In the genomic region with DNA sequence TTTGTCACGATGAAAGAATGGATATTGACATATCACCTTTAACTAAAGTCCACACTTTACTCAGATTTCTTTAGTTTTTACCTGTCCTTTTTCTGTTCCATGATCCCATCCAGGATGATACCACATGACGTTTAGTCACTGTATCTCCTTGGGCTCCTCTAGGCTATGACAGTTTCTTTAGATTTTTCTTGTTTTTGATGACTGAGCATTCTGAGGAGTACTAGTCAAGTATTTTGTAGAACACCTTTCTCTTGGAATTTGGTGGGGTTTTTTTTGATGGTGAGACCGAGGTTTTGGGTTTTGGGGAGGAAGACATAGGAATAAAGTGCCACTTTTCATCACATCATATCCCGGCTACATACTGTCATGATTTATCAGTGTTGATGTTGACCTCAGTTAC, we compare ENCODE assay signal across 31 cellular contexts. TPM values are rescaled to one million over a fixed set of nuclear protein-coding genes. Genes with fewer than 3 reads are reported as not detected.
DNase-seq lines count a peak whose midpoint lies in the region; ATAC-seq, FAIRE-seq and TF ChIP-seq lines count a peak whose summit lies in the region.
"Had no signal": no experiment of that assay in that cellular context is flagged by ENCODE, and none has a peak within 500 bp of the region (broad histone marks: within the 10 kb centered on the region; RNA-seq: fewer than 3 reads in every experiment).

No MANE protein-coding gene starts in this region.

- DNase-seq in HepG2 (ENCODE audit: low spot score) (no peak), right lobe of liver (no peak), K562 (ENCODE audit: extremely low read depth in 1 of 4, low spot score in 3 of 4) (no peak), osteoblast (ENCODE audit: insufficient read length, low spot score, missing footprints) (peak; percentile 45), germinal center (ENCODE audit: low spot score) (no peak)
- DNase-seq: ACHN; BE2C; C1 segment of cervical spinal cord; CD4-positive, alpha-beta memory T cell; CD4-positive, CD25-positive, alpha-beta regulatory T cell; CD8-positive, alpha-beta memory T cell; COR-L47; DMS 273 treated with DMSO at 0.1 percent for 48 hours; DMS153; DMS53; DMS79; DND-41; EL; GDM1 had no signal

- intact Hi-C loops in HepG2 (cut with micrococcal nuclease; ENCODE audit: unreplicated experiment) (no loop called here), right lobe of liver (cut with DNase I) (no loop called here), K562 (cut with micrococcal nuclease) (loop anchor here (10.0 kb wide), 1 partner anchor 305 kb away; no protein-coding TSS in a partner anchor)

- TF ChIP-seq RAD21 in HepG2 (CRISPR knock-in tag; IDR thresholded peaks at IDR 0.05) = no peak
- no peak for TF ChIP-seq RAD21 in K562 (CRISPR knock-in tag; conservative IDR thresholded peaks at IDR 0.05 in 1 of 2, IDR thresholded peaks at IDR 0.05 in 1 of 2)

- H3K4me1 ChIP-seq in HepG2 (ENCODE audit: insufficient read depth, low read length) = no peaks in the 10 kb centered on the region
- H3K4me1 ChIP-seq in right lobe of liver = no peaks in the 10 kb centered on the region
- H3K4me1 ChIP-seq in K562 (replicated peaks in 1 of 2; ENCODE audit: control insufficient read depth in 2 of 2, insufficient read depth in 2 of 2, low read length in 2 of 2) = peaks cover 0 to 9% of the 10 kb centered on the region in 2 experiments; a peak in 1 of 5 replicates
- no peaks in the 10 kb centered on the region for H3K4me1 ChIP-seq in osteoblast (ENCODE audit: insufficient read depth, low read length)
- H3K4me1 ChIP-seq: BE2C, BLaER1 had no signal

- TF ChIP-seq POLR2A in HepG2 (IDR thresholded peaks at IDR 0.05; ENCODE audit: insufficient read depth in 1 of 2, low read depth in 2 of 2, low read length in 2 of 2) (no peak), right lobe of liver (IDR thresholded peaks at IDR 0.05) (no peak), K562 (conservative IDR thresholded peaks at IDR 0.05) (no peak)

- H4K20me1 ChIP-seq in HepG2 (ENCODE audit: insufficient read depth, low read length) (no peaks in the 10 kb centered on the region), K562 (replicated peaks; ENCODE audit: control insufficient read depth, insufficient read depth, low read length) (no peaks in the 10 kb centered on the region), osteoblast (ENCODE audit: insufficient read depth, low read length) (no peaks in the 10 kb centered on the region)
- H4K20me1 ChIP-seq: BLaER1 had no signal

- H3K27ac ChIP-seq in HepG2 (ENCODE audit: extremely low read length, insufficient read depth, low read length) (no peak overlapping the region), right lobe of liver (no peak overlapping the region), K562 (ENCODE audit: extremely low read depth, low read depth, low read length) (no peak overlapping the region), osteoblast (ENCODE audit: low read depth, low read length) (no peak overlapping the region)
- H3K27ac ChIP-seq: 22Rv1, BLaER1 had no signal

- WGBS in HepG2 (ENCODE audit: low lambda C conversion rate) = 34% methylated on average over 4 of the region's 4 CpGs
- whole genome bisulfite sequencing in right lobe of liver (ENCODE audit: insufficient coverage, low coverage, low lambda C conversion rate, missing lambda C conversion rate) = 69% methylated on average over 4 of the region's 4 CpGs
- WGBS in K562 (ENCODE audit: insufficient coverage, low coverage, missing lambda C conversion rate) = 3% methylated on average over 4 of the region's 4 CpGs

- in situ Hi-C loops in HepG2 (cut with HindIII; ENCODE audit: extremely low pct_ligation_motif_present, low pct_unique_long_range_greater_than_20kb) = no loop called here
- in situ Hi-C loops in K562 (cut with MboI) = no loop called here

- H3K4me2 ChIP-seq in HepG2 (ENCODE audit: low read depth, low read length) (no peak overlapping the region), K562 (ENCODE audit: insufficient read depth, low read length) (no peak overlapping the region), osteoblast (ENCODE audit: insufficient read depth, low read length) (no peak overlapping the region)
- H3K4me2 ChIP-seq: BLaER1 had no signal

- H2AFZ ChIP-seq in HepG2 (ENCODE audit: low read length) = no peak overlapping the region
- no peak overlapping the region for H2AFZ ChIP-seq in K562 (ENCODE audit: low read depth, low read length)
- no peak overlapping the region for H2AFZ ChIP-seq in osteoblast (ENCODE audit: low read length)

- no peak for ATAC-seq in HepG2
- no peak for ATAC-seq in right lobe of liver
- ATAC-seq in K562 = no peak
- no peak for ATAC-seq in HG03095 (IDR thresholded peaks at IDR 0.05; ENCODE audit: unreplicated experiment)
- ATAC-seq: GM12878 had no signal

- H3K79me2 ChIP-seq in HepG2 (ENCODE audit: insufficient read depth, low read length) = no peaks in the 10 kb centered on the region
- H3K79me2 ChIP-seq in K562 (ENCODE audit: control insufficient read depth, insufficient read depth, low read length) = no peaks in the 10 kb centered on the region
- no peaks in the 10 kb centered on the region for H3K79me2 ChIP-seq in osteoblast (ENCODE audit: insufficient read depth, low read length)

- POLR2A ChIA-PET in HepG2 (lab: Yijun Ruan, JAX) (no interaction called here), K562 (lab: Yijun Ruan, JAX) (no interaction called here)

- FAIRE-seq in HepG2 (lab: Jason Lieb, UNC) (no peak), K562 (lab: Jason Lieb, UNC) (no peak)
- FAIRE-seq: GM12878, GM12892, GM18507 had no signal

- CTCF ChIA-PET in HepG2 (lab: Yijun Ruan, JAX; ENCODE audit: low intra/inter-chr PET ratio, low total read pairs) = no interaction called here
- CTCF ChIA-PET in K562 (lab: Yijun Ruan, JAX; ENCODE audit: low intra/inter-chr PET ratio) = no interaction called here

- no peaks in the 10 kb centered on the region for H3K9me1 ChIP-seq in K562 (ENCODE audit: control insufficient read depth, insufficient read depth, low read length)

- BruUV-seq in HepG2 (replicated peaks; lab: Mats Ljungman, UMichigan) (no TSS peak), K562 (replicated peaks; lab: Mats Ljungman, UMichigan) (no TSS peak)

- H3K9ac ChIP-seq in HepG2 (ENCODE audit: insufficient read depth, low read depth, low read length) = no peak overlapping the region
- no peak overlapping the region for H3K9ac ChIP-seq in K562 (ENCODE audit: insufficient read depth in 1 of 2, low read depth in 2 of 2, low read length in 2 of 2)
- H3K9ac ChIP-seq: BLaER1 had no signal

- no peaks in the 10 kb centered on the region for H3K36me3 ChIP-seq in HepG2 (replicated peaks in 1 of 2; ENCODE audit: control insufficient read depth in 1 of 2, insufficient read depth in 2 of 2, low read length in 2 of 2)
- no peaks in the 10 kb centered on the region for H3K36me3 ChIP-seq in right lobe of liver
- H3K36me3 ChIP-seq in K562 (ENCODE audit: control insufficient read depth, insufficient read depth, low read length) = no peaks in the 10 kb centered on the region
- no peaks in the 10 kb centered on the region for H3K36me3 ChIP-seq in osteoblast (ENCODE audit: insufficient read depth, low read length)
- H3K36me3 ChIP-seq: BE2C, BLaER1 had no signal

- H3K27me3 ChIP-seq in HepG2 (ENCODE audit: control insufficient read depth in 1 of 2, insufficient read depth in 2 of 2, low read length in 2 of 2) (no peaks in the 10 kb centered on the region), right lobe of liver (no peaks in the 10 kb centered on the region), K562 (ENCODE audit: control insufficient read depth in 2 of 2, insufficient read depth in 2 of 2, low read length in 2 of 2) (peaks cover 8 to 25% of the 10 kb centered on the region in 2 experiments; a peak in 3 of 5 replicates), osteoblast (ENCODE audit: insufficient read depth, low read length) (no peaks in the 10 kb centered on the region)
- H3K27me3 ChIP-seq: BE2C, BLaER1 had no signal

- H3K4me3 ChIP-seq in HepG2 (replicated peaks in 1 of 3; ENCODE audit: insufficient read depth in 1 of 3, low read depth in 2 of 3, low read length in 3 of 3) (no peak overlapping the region), right lobe of liver (no peak overlapping the region), K562 (no peak overlapping the region), osteoblast (ENCODE audit: insufficient read depth, low read length) (no peak overlapping the region)
- H3K4me3 ChIP-seq: BLaER1, GM12878 had no signal

- TF ChIP-seq EP300 in HepG2 (IDR thresholded peaks at IDR 0.05; ENCODE audit: low read depth in 2 of 2, low read length in 2 of 2) = no peak
- no peak for TF ChIP-seq EP300 in HepG2 (CRISPR knock-in tag; IDR thresholded peaks at IDR 0.05; ENCODE audit: borderline replicate concordance)
- no peak for TF ChIP-seq EP300 in K562 (IDR thresholded peaks at IDR 0.05; ENCODE audit: low read length)

- H3K9me3 ChIP-seq in HepG2 (ENCODE audit: low read length) (no peaks in the 10 kb centered on the region), right lobe of liver (no peaks in the 10 kb centered on the region), K562 (replicated peaks; ENCODE audit: control insufficient read depth, insufficient read depth, low read depth, low read length) (no peaks in the 10 kb centered on the region), osteoblast (ENCODE audit: low read depth, low read length) (no peaks in the 10 kb centered on the region)
- H3K9me3 ChIP-seq: BE2C had no signal

- TF ChIP-seq CTCF in HepG2 (CRISPR knock-in tag; IDR thresholded peaks at IDR 0.05) (no peak), right lobe of liver (IDR thresholded peaks at IDR 0.05) (no peak), K562 (IDR thresholded peaks at IDR 0.05 in 2 of 3, conservative IDR thresholded peaks at IDR 0.05 in 1 of 3; ENCODE audit: insufficient read depth in 2 of 3, low read depth in 1 of 3, low read length in 3 of 3) (no peak), osteoblast (IDR thresholded peaks at IDR 0.05; ENCODE audit: extremely low read depth, low read depth, low read length) (no peak)

RNA-seq across cellular contexts. Expression of gene LDHAL6A, which starts 4.0 kb away (rescaled TPM):
- not detected in 2 replicates for total RNA-seq in HepG2 (2016; rRNA removed; fragmentation: Illumina TruSeq; extraction: Trizol)
- not detected in 2 replicates for total RNA-seq in HepG2 (2016; cell fraction: cytosol; rRNA removed; fragmentation: Illumina TruSeq; extraction: Trizol; ENCODE audit: low read depth)
- not detected in 2 replicates for total RNA-seq in HepG2 (2016; cell fraction: insoluble cytoplasmic fraction; rRNA removed; fragmentation: Illumina TruSeq; extraction: Trizol)
- total RNA-seq in HepG2 (2016; cell fraction: membrane; rRNA removed; fragmentation: Illumina TruSeq; extraction: Trizol) = not detected in 2 replicates
- not detected in 2 replicates for total RNA-seq in HepG2 (2016; cell fraction: nucleus; rRNA removed; fragmentation: Illumina TruSeq; extraction: Trizol)
- not detected in 2 replicates for polyA plus RNA-seq in HepG2 (2011; rRNA removed)
- polyA plus RNA-seq in HepG2 (2011; cell fraction: cytosol; rRNA removed) = not detected in 2 replicates
- not detected in 2 replicates for polyA plus RNA-seq in HepG2 (2011; cell fraction: nucleus; rRNA removed)
- polyA plus RNA-seq in HepG2 (2012) = 0.12 TPM in 1 of 2 replicates, not detected in the other
- polyA plus RNA-seq in HepG2 (2016; cell fraction: cytosol; fragmentation: Illumina TruSeq; extraction: Trizol; ENCODE audit: low read depth) = not detected in 2 replicates
- polyA plus RNA-seq in HepG2 (2016; cell fraction: insoluble cytoplasmic fraction; fragmentation: Illumina TruSeq; extraction: Trizol; ENCODE audit: low read depth) = not detected in 2 replicates
- polyA plus RNA-seq in HepG2 (2016; cell fraction: membrane; fragmentation: Illumina TruSeq; extraction: Trizol; ENCODE audit: low read depth) = not detected in 2 replicates
- not detected in 2 replicates for polyA plus RNA-seq in HepG2 (2016; cell fraction: nucleus; fragmentation: Illumina TruSeq; extraction: Trizol; ENCODE audit: insufficient read depth, low read depth)
- not detected in 2 replicates for polyA minus RNA-seq in HepG2 (2011; rRNA and poly(A)+ RNA removed; ENCODE audit: low replicate concordance)
- not detected in 2 replicates for polyA minus RNA-seq in HepG2 (2011; cell fraction: cytosol; rRNA and poly(A)+ RNA removed)
- polyA minus RNA-seq in HepG2 (2011; cell fraction: nucleus; rRNA and poly(A)+ RNA removed) = not detected in 2 replicates
- total RNA-seq in right lobe of liver = not detected
- total RNA-seq in K562 (2011; cell fraction: chromatin; rRNA removed; ENCODE audit: low replicate concordance) = not detected in 2 replicates
- not detected in 2 replicates for total RNA-seq in K562 (2011; cell fraction: nucleolus; rRNA removed)
- total RNA-seq in K562 (2011; cell fraction: nucleoplasm; rRNA removed) = not detected in 2 replicates
- total RNA-seq in K562 (2014; rRNA removed) = not detected in 2 replicates
- not detected in 2 replicates for total RNA-seq in K562 (2014; rRNA removed; fragmentation: Illumina TruSeq; extraction: Trizol)
- total RNA-seq in K562 (2015; rRNA removed; fragmentation: Illumina TruSeq; extraction: Trizol) = not detected in 2 replicates
- total RNA-seq in K562 (2021) = not detected in 2 replicates
- 0.04 TPM in 1 of 2 replicates, not detected in the other for polyA plus RNA-seq in K562 (2011; rRNA removed)
- polyA plus RNA-seq in K562 (2011; cell fraction: cytosol; rRNA removed) = not detected in 2 replicates
- not detected in 2 replicates for polyA plus RNA-seq in K562 (2011; cell fraction: nucleus; rRNA removed)
- polyA plus RNA-seq in K562 (2012) = not detected in 2 replicates
- polyA plus RNA-seq in K562 (2014; fragmentation: Illumina TruSeq; extraction: Trizol) = not detected in 2 replicates
- not detected for polyA plus RNA-seq in K562 (2014; fragmentation: Nextera tagmentation; extraction: Ambion mirVana)
- not detected in 2 replicates for polyA plus RNA-seq in K562 (2014; rRNA removed)
- not detected in 2 replicates for polyA minus RNA-seq in K562 (2011; rRNA and poly(A)+ RNA removed)
- not detected in 2 replicates for polyA minus RNA-seq in K562 (2011; cell fraction: cytosol; rRNA and poly(A)+ RNA removed)
- not detected in 2 replicates for polyA minus RNA-seq in K562 (2011; cell fraction: nucleus; rRNA and poly(A)+ RNA removed)
- total RNA-seq in osteoblast = not detected in 2 replicates
- total RNA-seq: A172; A673; CD4-positive, CD25-positive, alpha-beta regulatory T cell; CD8-positive, alpha-beta memory T cell; G401; GM12878 had no signal
- polyA plus RNA-seq: AG04450; CD14-positive monocyte; CD4-positive, alpha-beta memory T cell; CD8-positive, alpha-beta memory T cell had no signal

RNA-seq across cellular contexts. Expression of gene LDHC, which starts 47.5 kb away (rescaled TPM):
- total RNA-seq in HepG2 (2016; rRNA removed; fragmentation: Illumina TruSeq; extraction: Trizol) (not detected in 2 replicates), right lobe of liver (1 to 10 TPM in 2 of 6 experiments, under 1 TPM in 1, not detected in 3; 0.61 to 1.6 (median 1.5) TPM), K562 (2014; rRNA removed) (not detected in 2 replicates), K562 (2014; rRNA removed; fragmentation: Illumina TruSeq; extraction: Trizol) (not detected in 2 replicates), K562 (2015; rRNA removed; fragmentation: Illumina TruSeq; extraction: Trizol) (not detected in 2 replicates), K562 (2021) (not detected in 2 replicates), osteoblast (under 0.01 TPM in 1 of 2 replicates, not detected in the other)
- total RNA-seq in HepG2 (2016; cell fraction: cytosol; rRNA removed; fragmentation: Illumina TruSeq; extraction: Trizol; ENCODE audit: low read depth) = not detected in 2 replicates
- total RNA-seq in HepG2 (2016; cell fraction: insoluble cytoplasmic fraction; rRNA removed; fragmentation: Illumina TruSeq; extraction: Trizol) = not detected in 2 replicates
- not detected in 2 replicates for total RNA-seq in HepG2 (2016; cell fraction: membrane; rRNA removed; fragmentation: Illumina TruSeq; extraction: Trizol)
- not detected in 2 replicates for total RNA-seq in HepG2 (2016; cell fraction: nucleus; rRNA removed; fragmentation: Illumina TruSeq; extraction: Trizol)
- polyA plus RNA-seq in HepG2 (2011; rRNA removed) (not detected in 2 replicates), K562 (2011; rRNA removed) (not detected in 2 replicates), K562 (2014; fragmentation: Illumina TruSeq; extraction: Trizol) (not detected in 2 replicates), K562 (2014; fragmentation: Nextera tagmentation; extraction: Ambion mirVana) (not detected), K562 (2014; rRNA removed) (not detected in 2 replicates)
- not detected in 2 replicates for polyA plus RNA-seq in HepG2 (2011; cell fraction: cytosol; rRNA removed)
- polyA plus RNA-seq in HepG2 (2011; cell fraction: nucleus; rRNA removed) = not detected in 2 replicates
- polyA plus RNA-seq in HepG2 (2012) = not detected in 2 replicates
- polyA plus RNA-seq in HepG2 (2016; cell fraction: cytosol; fragmentation: Illumina TruSeq; extraction: Trizol; ENCODE audit: low read depth) = not detected in 2 replicates
- polyA plus RNA-seq in HepG2 (2016; cell fraction: insoluble cytoplasmic fraction; fragmentation: Illumina TruSeq; extraction: Trizol; ENCODE audit: low read depth) = not detected in 2 replicates
- polyA plus RNA-seq in HepG2 (2016; cell fraction: membrane; fragmentation: Illumina TruSeq; extraction: Trizol; ENCODE audit: low read depth) = not detected in 2 replicates
- polyA plus RNA-seq in HepG2 (2016; cell fraction: nucleus; fragmentation: Illumina TruSeq; extraction: Trizol; ENCODE audit: insufficient read depth, low read depth) = not detected in 2 replicates
- polyA minus RNA-seq in HepG2 (2011; rRNA and poly(A)+ RNA removed; ENCODE audit: low replicate concordance) = not detected in 2 replicates
- not detected in 2 replicates for polyA minus RNA-seq in HepG2 (2011; cell fraction: cytosol; rRNA and poly(A)+ RNA removed)
- polyA minus RNA-seq in HepG2 (2011; cell fraction: nucleus; rRNA and poly(A)+ RNA removed) = not detected in 2 replicates
- total RNA-seq in K562 (2011; cell fraction: chromatin; rRNA removed; ENCODE audit: low replicate concordance) = not detected in 2 replicates
- not detected in 2 replicates for total RNA-seq in K562 (2011; cell fraction: nucleolus; rRNA removed)
- total RNA-seq in K562 (2011; cell fraction: nucleoplasm; rRNA removed) = not detected in 2 replicates
- polyA plus RNA-seq in K562 (2011; cell fraction: cytosol; rRNA removed) = not detected in 2 replicates
- polyA plus RNA-seq in K562 (2011; cell fraction: nucleus; rRNA removed) = not detected in 2 replicates
- polyA plus RNA-seq in K562 (2012) = not detected in 2 replicates
- polyA minus RNA-seq in K562 (2011; rRNA and poly(A)+ RNA removed) = 0.42 TPM in 1 of 2 replicates, not detected in the other
- not detected in 2 replicates for polyA minus RNA-seq in K562 (2011; cell fraction: cytosol; rRNA and poly(A)+ RNA removed)
- polyA minus RNA-seq in K562 (2011; cell fraction: nucleus; rRNA and poly(A)+ RNA removed) = not detected in 2 replicates
- total RNA-seq: A673; CD4-positive, alpha-beta memory T cell; CD4-positive, CD25-positive, alpha-beta regulatory T cell; CD8-positive, alpha-beta memory T cell; Daoy; G401; GM12878 had no signal
- polyA plus RNA-seq: CD14-positive monocyte; CD4-positive, alpha-beta memory T cell; CD8-positive, alpha-beta memory T cell had no signal

Comparison
In these comparisons a context has a peak if more than half of its experiments do, and no peak if none do; other contexts are left out.
1. Of the 241 proteins assayed by ChIP-seq in both HepG2 and K562: peak only in HepG2: none; only in K562: MAFG; in both: MAFF; in neither: 238; mixed calls (peak in some experiments, not most) for 1.